Comparison of ENCODE assay signal across 7 cellular contexts in the genomic region with DNA sequence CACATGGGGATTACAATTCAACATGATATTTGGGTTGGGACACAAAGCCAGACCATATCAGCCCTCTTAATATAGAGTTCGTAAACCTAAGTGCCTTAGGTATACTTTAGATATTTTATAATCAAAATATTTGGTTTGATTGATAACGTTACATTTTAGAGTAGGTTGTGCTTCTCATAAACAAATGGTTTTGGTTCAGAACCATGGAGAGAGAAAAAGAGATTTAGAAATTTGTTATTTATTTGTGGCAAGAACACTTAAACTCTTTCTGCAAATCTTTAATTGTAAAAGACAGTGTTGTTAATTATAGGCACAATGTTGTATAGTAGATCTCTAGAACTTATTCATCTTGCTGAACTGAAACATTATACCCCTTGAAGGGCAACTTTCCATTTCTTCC.
"Had no signal": no experiment of that assay in that cellular context is flagged by ENCODE, and none has a peak within 500 bp of the region (broad histone marks: within the 10 kb centered on the region; RNA-seq: fewer than 3 reads in every experiment).

No MANE protein-coding gene starts in this region.

- H3K4me3 Mint-ChIP-seq: IgD-negative memory B cell had no signal

- DNase-seq: IMR-90, KBM-7, KG1 had no signal

- H3K4me3 ChIP-seq: K562 had no signal

- H3K27me3 Mint-ChIP-seq: IgD-negative memory B cell had no signal

- H3K27ac ChIP-seq: HL-60 had no signal

- ATAC-seq: HepG2, K562 had no signal

- H3K36me3 Mint-ChIP-seq: IgD-negative memory B cell had no signal

- H3K27ac Mint-ChIP-seq: IgD-negative memory B cell had no signal
